9 cellular contexts compared by ENCODE assay signal in the genomic region with DNA sequence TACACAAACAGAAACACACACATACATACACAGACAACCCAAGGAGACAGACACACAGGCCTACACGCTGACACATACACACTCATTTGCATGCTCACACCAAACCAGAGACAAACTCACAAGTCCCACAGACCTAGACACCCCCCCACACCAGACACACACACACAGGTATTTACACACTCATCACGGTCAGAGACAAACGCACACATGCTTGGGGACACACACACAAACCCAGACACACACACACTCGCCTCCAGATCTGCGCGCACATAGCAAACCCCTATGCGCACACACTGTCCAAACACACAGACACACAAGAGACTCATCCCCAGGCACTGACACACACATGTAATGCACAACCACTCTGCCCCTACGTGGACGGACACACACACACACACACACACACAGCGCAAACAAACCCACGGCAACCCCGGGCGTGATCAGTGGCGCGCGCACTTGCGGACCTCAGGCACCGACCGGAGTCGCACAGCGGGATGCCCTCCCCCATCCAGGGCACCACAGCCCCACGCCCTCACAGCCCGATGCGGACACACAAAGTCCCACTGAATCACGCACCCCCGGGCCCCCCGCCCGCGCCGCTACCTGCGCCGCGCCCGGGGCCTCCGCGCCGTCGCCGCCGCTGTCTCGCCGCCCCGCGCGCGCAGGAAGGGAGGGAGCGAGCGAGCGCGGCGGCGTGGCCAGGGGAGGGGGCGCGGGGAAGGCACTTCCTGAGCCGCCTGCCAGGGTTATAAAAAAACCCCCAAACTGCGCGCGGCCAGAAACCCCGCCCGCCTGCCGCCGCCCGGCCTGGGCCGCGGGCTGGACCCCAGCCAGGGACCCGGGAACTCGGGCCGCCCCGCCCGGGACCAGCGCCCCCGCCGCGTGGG. TPM values are rescaled to one million over a fixed set of nuclear protein-coding genes. Genes with fewer than 3 reads are reported as not detected.
DNase-seq lines count a peak whose midpoint lies in the region; ATAC-seq and TF ChIP-seq lines count a peak whose summit lies in the region.
"Had no signal": no experiment of that assay in that cellular context is flagged by ENCODE, and none has a peak within 500 bp of the region (broad histone marks: within the 10 kb centered on the region; RNA-seq: fewer than 3 reads in every experiment).

ADAMTS10 (minus strand) TSS at position 675 of the 887 bp plus-strand sequence. CDS start 5,005 bp downstream, outside the sequence.

- peak; percentile 13 to 45 (median 39) for DNase-seq in CD4-positive, CD25-positive, alpha-beta regulatory T cell
- DNase-seq in PC-9 (no peak), adrenal gland (peak; percentile 47 to 65 (median 60)), skeletal muscle cell (ENCODE audit: low read depth) (no peak)

- peaks cover 18% of the 10 kb centered on the region for H3K4me1 ChIP-seq in CD4-positive, CD25-positive, alpha-beta regulatory T cell (ENCODE audit: control insufficient read depth, insufficient read depth, low read length, poor library complexity, severe bottlenecking)
- H3K4me1 ChIP-seq in PC-9 (replicated peaks; ENCODE audit: insufficient read depth) (no peaks in the 10 kb centered on the region), adrenal gland (replicated peaks in 1 of 2) (peaks cover 17 to 21% of the 10 kb centered on the region in 2 donors)

- no peaks in the 10 kb centered on the region for H3K9me3 ChIP-seq in CD4-positive, CD25-positive, alpha-beta regulatory T cell (ENCODE audit: control insufficient read depth in 2 of 2, low read length in 2 of 2)
- H3K9me3 ChIP-seq in PC-9 (ENCODE audit: insufficient read depth, low read depth) (no peaks in the 10 kb centered on the region), adrenal gland (replicated peaks in 1 of 3) (no peaks in the 10 kb centered on the region)

- 0 to 3% (median 1%) methylated on average over 5 to 74 of the region's 74 CpGs for WGBS in adrenal gland, 4 donors

- peaks cover 0 to 55% (median 13%) of the 10 kb centered on the region in 4 donors for H3K4me1 Mint-ChIP-seq in CD4-positive, CD25-positive, alpha-beta regulatory T cell

- H3K79me2 ChIP-seq in PC-9 (ENCODE audit: low read depth) = no peaks in the 10 kb centered on the region

- peaks cover 30% of the 10 kb centered on the region for H3K27me3 Mint-ChIP-seq in CD4-positive, CD25-positive, alpha-beta regulatory T cell

- intact Hi-C loops in PC-9 (cut with micrococcal nuclease; ENCODE audit: unreplicated experiment) (no loop called here), adrenal gland (cut with DNase I) (no loop called here)

- no TSS peak for BruUV-seq in PC-9 (replicated peaks; lab: Mats Ljungman, UMichigan)

- H2AFZ ChIP-seq in PC-9 = no peak within 1 kb of the TSS

- peak; percentile 29 to 48 for ATAC-seq in CD4-positive, CD25-positive, alpha-beta regulatory T cell (ENCODE audit: low read depth in 2 of 2)
- no peak for ATAC-seq in GM19324 (IDR thresholded peaks at IDR 0.05; ENCODE audit: low FRiP score, unreplicated experiment)
- ATAC-seq in GM18873 (IDR thresholded peaks at IDR 0.05; ENCODE audit: low FRiP score, unreplicated experiment) = no peak
- ATAC-seq in HG02571 (IDR thresholded peaks at IDR 0.05; ENCODE audit: unreplicated experiment) = no peak

- peak within 1 kb of the TSS; percentile 79 for H3K4me3 ChIP-seq in CD4-positive, CD25-positive, alpha-beta regulatory T cell (ENCODE audit: low read depth, low read length)
- no peak within 1 kb of the TSS; the same call in 1 of the 2 replicates for H3K4me3 ChIP-seq in PC-9
- H3K4me3 ChIP-seq in adrenal gland = peak within 1 kb of the TSS; percentile 13 to 81 (median 55)
- peak within 1 kb of the TSS; percentile 96 for H3K4me3 ChIP-seq in iPS-11a (ENCODE audit: low read depth, low read length)
- peak within 1 kb of the TSS; percentile 78 for H3K4me3 ChIP-seq in skeletal muscle cell (ENCODE audit: low read depth, low read length)

- TF ChIP-seq CTCF in PC-9 (conservative IDR thresholded peaks at IDR 0.05) (no peak), adrenal gland (IDR thresholded peaks at IDR 0.05) (no peak)

- no peaks in the 10 kb centered on the region for H3K9me2 ChIP-seq in PC-9 (ENCODE audit: insufficient read depth)

- H3K36me3 Mint-ChIP-seq in CD4-positive, CD25-positive, alpha-beta regulatory T cell = peaks cover 13% of the 10 kb centered on the region

- H3K27ac Mint-ChIP-seq in CD4-positive, CD25-positive, alpha-beta regulatory T cell = peak within 1 kb of the TSS; percentile 68 to 90 (median 87)

- peak within 1 kb of the TSS; percentile 26; the same call in 1 of the 2 replicates for H3K4me2 ChIP-seq in PC-9

- H3K27me3 ChIP-seq in CD4-positive, CD25-positive, alpha-beta regulatory T cell (ENCODE audit: control insufficient read depth, insufficient read depth, low read length) = peaks cover 5% of the 10 kb centered on the region
- H3K27me3 ChIP-seq in PC-9 (ENCODE audit: insufficient read depth, low read depth) = peaks cover 26% of the 10 kb centered on the region; the same call in 1 of the 2 replicates
- no peaks in the 10 kb centered on the region for H3K27me3 ChIP-seq in adrenal gland

- H3K36me3 ChIP-seq in CD4-positive, CD25-positive, alpha-beta regulatory T cell (ENCODE audit: control insufficient read depth, insufficient read depth, low read length) = no peaks in the 10 kb centered on the region
- H3K36me3 ChIP-seq in PC-9 (ENCODE audit: low read depth) = no peaks in the 10 kb centered on the region
- no peaks in the 10 kb centered on the region for H3K36me3 ChIP-seq in adrenal gland (replicated peaks in 1 of 2)

- TF ChIP-seq POLR2A in adrenal gland (IDR thresholded peaks at IDR 0.05) = peak in 1 of 2 donors; percentile 36

- POLR2A ChIA-PET in PC-9 (lab: Charles Lee; ENCODE audit: unreplicated experiment) = no interaction called here

- no peak within 1 kb of the TSS for H3K27ac ChIP-seq in CD4-positive, CD25-positive, alpha-beta regulatory T cell (ENCODE audit: insufficient read depth, low read length, poor library complexity, severe bottlenecking)
- H3K27ac ChIP-seq in PC-9 (no peak within 1 kb of the TSS), adrenal gland (peak within 1 kb of the TSS; percentile 44 to 85 (median 77))

- CTCF ChIA-PET in PC-9 (lab: Charles Lee) = no interaction called here

- H3F3A ChIP-seq in PC-9 (ENCODE audit: insufficient read depth, low read depth) = peaks cover 12% of the 10 kb centered on the region; the same call in 1 of the 2 replicates

- H4K20me1 ChIP-seq in PC-9 (ENCODE audit: insufficient read depth) = no peaks in the 10 kb centered on the region

- H3K4me3 Mint-ChIP-seq in CD4-positive, CD25-positive, alpha-beta regulatory T cell = peak within 1 kb of the TSS; percentile 59 to 95 (median 86)

- H3K9me3 Mint-ChIP-seq in CD4-positive, CD25-positive, alpha-beta regulatory T cell = peaks cover 0 to 5% (median 0%) of the 10 kb centered on the region in 7 donors

RNA-seq across cellular contexts. Expression of gene ADAMTS10, which starts in this region (rescaled TPM):
- total RNA-seq in CD4-positive, CD25-positive, alpha-beta regulatory T cell = 17.9 TPM
- polyA plus RNA-seq in CD4-positive, CD25-positive, alpha-beta regulatory T cell = 1 to 10 TPM in 1 of 4 donors, under 1 TPM in 3; 0.42 to 1.2 (median 0.52) TPM
- 0.60 TPM in 1 of 2 replicates, not detected in the other for total RNA-seq in PC-9 (2021)
- total RNA-seq in adrenal gland = 100 to 1,000 TPM in 1 of 8 donors, 10 to 100 TPM in 6, 1 to 10 TPM in 1; 7.6 to 100 (median 25.8) TPM
- 100 to 1,000 TPM in 1 of 3 donors, 10 to 100 TPM in 1, 1 to 10 TPM in 1; 2.0 to 190 (median 57.4) TPM for polyA plus RNA-seq in adrenal gland
- polyA plus RNA-seq: keratinocyte had no signal

Comparison
In these comparisons a context has a peak if more than half of its experiments do, and no peak if none do; other contexts are left out.
1. ATAC-seq: peak in CD4-positive, CD25-positive, alpha-beta regulatory T cell (2 of 2); none in GM19324 (single experiment), GM18873 (single experiment) and HG02571 (single experiment).
2. DNase-seq: peak in CD4-positive, CD25-positive, alpha-beta regulatory T cell (3 of 3) and adrenal gland (7 of 7); none in PC-9 (0 of 2) and skeletal muscle cell (single experiment).
3. H3K27ac ChIP-seq: peak in adrenal gland (5 of 5); none in CD4-positive, CD25-positive, alpha-beta regulatory T cell (single experiment) and PC-9 (single experiment).